ENCODE assay signal across 1 cellular context in the genomic region with DNA sequence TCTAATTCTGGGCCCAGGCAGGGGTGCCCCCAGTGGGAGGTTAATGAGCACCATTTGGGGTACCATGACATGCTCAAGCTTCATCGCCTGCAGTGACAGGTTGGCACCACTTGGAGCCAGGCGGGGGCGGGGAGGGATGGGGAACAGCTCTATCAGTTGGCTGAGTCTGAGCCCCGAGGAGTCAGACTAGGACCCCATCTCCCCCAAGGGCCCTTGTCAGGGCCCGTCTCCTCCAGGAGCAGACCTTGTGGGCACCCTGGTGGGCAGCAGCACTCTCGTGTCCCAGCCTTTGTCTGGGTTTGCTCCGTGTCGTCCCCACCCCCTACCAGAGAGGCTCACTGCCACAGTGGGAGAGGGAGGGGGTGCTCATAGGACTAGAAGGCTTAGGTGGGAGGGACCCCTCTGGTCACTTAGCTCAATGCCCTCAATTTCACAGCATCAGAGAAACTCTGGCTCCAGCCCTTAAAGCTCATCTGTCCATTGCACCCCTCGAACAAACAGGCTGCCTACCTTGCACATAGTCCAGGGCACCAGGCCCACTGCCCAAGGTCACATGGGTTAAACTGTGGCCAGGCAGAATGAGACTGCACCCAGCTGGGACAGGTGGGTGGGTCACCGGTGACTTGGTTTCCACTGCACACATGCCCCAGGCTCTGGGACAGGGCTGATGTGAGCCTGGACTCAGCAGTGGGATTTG.
TF ChIP-seq lines count a peak whose summit lies in the region.

No MANE protein-coding gene starts in this region.

TF ChIP-seq in HepG2, 621 proteins besides CTCF, POLR2A, EP300 and RAD21 (continued from another document):
- TF ChIP-seq, protein P1, sequence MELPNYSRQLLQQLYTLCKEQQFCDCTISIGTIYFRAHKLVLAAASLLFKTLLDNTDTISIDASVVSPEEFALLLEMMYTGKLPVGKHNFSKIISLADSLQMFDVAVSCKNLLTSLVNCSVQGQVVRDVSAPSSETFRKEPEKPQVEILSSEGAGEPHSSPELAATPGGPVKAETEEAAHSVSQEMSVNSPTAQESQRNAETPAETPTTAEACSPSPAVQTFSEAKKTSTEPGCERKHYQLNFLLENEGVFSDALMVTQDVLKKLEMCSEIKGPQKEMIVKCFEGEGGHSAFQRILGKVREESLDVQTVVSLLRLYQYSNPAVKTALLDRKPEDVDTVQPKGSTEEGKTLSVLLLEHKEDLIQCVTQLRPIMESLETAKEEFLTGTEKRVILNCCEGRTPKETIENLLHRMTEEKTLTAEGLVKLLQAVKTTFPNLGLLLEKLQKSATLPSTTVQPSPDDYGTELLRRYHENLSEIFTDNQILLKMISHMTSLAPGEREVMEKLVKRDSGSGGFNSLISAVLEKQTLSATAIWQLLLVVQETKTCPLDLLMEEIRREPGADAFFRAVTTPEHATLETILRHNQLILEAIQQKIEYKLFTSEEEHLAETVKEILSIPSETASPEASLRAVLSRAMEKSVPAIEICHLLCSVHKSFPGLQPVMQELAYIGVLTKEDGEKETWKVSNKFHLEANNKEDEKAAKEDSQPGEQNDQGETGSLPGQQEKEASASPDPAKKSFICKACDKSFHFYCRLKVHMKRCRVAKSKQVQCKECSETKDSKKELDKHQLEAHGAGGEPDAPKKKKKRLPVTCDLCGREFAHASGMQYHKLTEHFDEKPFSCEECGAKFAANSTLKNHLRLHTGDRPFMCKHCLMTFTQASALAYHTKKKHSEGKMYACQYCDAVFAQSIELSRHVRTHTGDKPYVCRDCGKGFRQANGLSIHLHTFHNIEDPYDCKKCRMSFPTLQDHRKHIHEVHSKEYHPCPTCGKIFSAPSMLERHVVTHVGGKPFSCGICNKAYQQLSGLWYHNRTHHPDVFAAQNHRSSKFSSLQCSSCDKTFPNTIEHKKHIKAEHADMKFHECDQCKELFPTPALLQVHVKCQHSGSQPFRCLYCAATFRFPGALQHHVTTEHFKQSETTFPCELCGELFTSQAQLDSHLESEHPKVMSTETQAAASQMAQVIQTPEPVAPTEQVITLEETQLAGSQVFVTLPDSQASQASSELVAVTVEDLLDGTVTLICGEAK (IDR thresholded peaks at IDR 0.05): no peak
- TF ChIP-seq, protein P1 (CRISPR knock-in tag; IDR thresholded peaks at IDR 0.05): 0 out of 2 replicates have a peak, but pooled peaks have one; percentile 53
- TF ChIP-seq, protein P2, sequence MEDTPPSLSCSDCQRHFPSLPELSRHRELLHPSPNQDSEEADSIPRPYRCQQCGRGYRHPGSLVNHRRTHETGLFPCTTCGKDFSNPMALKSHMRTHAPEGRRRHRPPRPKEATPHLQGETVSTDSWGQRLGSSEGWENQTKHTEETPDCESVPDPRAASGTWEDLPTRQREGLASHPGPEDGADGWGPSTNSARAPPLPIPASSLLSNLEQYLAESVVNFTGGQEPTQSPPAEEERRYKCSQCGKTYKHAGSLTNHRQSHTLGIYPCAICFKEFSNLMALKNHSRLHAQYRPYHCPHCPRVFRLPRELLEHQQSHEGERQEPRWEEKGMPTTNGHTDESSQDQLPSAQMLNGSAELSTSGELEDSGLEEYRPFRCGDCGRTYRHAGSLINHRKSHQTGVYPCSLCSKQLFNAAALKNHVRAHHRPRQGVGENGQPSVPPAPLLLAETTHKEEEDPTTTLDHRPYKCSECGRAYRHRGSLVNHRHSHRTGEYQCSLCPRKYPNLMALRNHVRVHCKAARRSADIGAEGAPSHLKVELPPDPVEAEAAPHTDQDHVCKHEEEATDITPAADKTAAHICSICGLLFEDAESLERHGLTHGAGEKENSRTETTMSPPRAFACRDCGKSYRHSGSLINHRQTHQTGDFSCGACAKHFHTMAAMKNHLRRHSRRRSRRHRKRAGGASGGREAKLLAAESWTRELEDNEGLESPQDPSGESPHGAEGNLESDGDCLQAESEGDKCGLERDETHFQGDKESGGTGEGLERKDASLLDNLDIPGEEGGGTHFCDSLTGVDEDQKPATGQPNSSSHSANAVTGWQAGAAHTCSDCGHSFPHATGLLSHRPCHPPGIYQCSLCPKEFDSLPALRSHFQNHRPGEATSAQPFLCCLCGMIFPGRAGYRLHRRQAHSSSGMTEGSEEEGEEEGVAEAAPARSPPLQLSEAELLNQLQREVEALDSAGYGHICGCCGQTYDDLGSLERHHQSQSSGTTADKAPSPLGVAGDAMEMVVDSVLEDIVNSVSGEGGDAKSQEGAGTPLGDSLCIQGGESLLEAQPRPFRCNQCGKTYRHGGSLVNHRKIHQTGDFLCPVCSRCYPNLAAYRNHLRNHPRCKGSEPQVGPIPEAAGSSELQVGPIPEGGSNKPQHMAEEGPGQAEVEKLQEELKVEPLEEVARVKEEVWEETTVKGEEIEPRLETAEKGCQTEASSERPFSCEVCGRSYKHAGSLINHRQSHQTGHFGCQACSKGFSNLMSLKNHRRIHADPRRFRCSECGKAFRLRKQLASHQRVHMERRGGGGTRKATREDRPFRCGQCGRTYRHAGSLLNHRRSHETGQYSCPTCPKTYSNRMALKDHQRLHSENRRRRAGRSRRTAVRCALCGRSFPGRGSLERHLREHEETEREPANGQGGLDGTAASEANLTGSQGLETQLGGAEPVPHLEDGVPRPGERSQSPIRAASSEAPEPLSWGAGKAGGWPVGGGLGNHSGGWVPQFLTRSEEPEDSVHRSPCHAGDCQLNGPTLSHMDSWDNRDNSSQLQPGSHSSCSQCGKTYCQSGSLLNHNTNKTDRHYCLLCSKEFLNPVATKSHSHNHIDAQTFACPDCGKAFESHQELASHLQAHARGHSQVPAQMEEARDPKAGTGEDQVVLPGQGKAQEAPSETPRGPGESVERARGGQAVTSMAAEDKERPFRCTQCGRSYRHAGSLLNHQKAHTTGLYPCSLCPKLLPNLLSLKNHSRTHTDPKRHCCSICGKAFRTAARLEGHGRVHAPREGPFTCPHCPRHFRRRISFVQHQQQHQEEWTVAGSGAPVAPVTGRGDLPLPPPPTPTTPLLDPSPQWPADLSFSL (CRISPR knock-in tag; IDR thresholded peaks at IDR 0.05): 0 out of 2 replicates have a peak, but pooled peaks have one; percentile 43
- TF ChIP-seq ZBTB7A (CRISPR knock-in tag; IDR thresholded peaks at IDR 0.05) (peak; percentile 65; the same call in 1 of the 2 replicates), STAG1 (CRISPR knock-in tag; IDR thresholded peaks at IDR 0.05) (no peak), GTF3A (CRISPR knock-in tag; conservative IDR thresholded peaks at IDR 0.05) (no peak), HNRNPL (IDR thresholded peaks at IDR 0.05; ENCODE audit: low read depth, low read length) (no peak), HNF4A (CRISPR knock-in tag; IDR thresholded peaks at IDR 0.05) (peak; percentile 58; the same call in 1 of the 2 replicates), ZNF225 (CRISPR knock-in tag; IDR thresholded peaks at IDR 0.05) (peak; percentile 58; the same call in 1 of the 2 replicates), ZNF563 (CRISPR knock-in tag; IDR thresholded peaks at IDR 0.05) (peak; percentile 68; the same call in 1 of the 2 replicates)
- TF ChIP-seq, protein P3, sequence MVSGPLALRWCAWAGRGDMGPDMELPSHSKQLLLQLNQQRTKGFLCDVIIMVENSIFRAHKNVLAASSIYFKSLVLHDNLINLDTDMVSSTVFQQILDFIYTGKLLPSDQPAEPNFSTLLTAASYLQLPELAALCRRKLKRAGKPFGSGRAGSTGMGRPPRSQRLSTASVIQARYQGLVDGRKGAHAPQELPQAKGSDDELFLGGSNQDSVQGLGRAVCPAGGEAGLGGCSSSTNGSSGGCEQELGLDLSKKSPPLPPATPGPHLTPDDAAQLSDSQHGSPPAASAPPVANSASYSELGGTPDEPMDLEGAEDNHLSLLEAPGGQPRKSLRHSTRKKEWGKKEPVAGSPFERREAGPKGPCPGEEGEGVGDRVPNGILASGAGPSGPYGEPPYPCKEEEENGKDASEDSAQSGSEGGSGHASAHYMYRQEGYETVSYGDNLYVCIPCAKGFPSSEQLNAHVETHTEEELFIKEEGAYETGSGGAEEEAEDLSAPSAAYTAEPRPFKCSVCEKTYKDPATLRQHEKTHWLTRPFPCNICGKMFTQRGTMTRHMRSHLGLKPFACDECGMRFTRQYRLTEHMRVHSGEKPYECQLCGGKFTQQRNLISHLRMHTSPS (CRISPR knock-in tag; IDR thresholded peaks at IDR 0.05; ENCODE audit: low read depth): peak; percentile 81; the same call in 1 of the 2 replicates
- TF ChIP-seq, protein P4, sequence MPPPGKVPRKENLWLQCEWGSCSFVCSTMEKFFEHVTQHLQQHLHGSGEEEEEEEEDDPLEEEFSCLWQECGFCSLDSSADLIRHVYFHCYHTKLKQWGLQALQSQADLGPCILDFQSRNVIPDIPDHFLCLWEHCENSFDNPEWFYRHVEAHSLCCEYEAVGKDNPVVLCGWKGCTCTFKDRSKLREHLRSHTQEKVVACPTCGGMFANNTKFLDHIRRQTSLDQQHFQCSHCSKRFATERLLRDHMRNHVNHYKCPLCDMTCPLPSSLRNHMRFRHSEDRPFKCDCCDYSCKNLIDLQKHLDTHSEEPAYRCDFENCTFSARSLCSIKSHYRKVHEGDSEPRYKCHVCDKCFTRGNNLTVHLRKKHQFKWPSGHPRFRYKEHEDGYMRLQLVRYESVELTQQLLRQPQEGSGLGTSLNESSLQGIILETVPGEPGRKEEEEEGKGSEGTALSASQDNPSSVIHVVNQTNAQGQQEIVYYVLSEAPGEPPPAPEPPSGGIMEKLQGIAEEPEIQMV (CRISPR knock-in tag; IDR thresholded peaks at IDR 0.05; ENCODE audit: low read depth): no peak
